Comparison of ENCODE assay signal across 11 cellular contexts in the genomic region with DNA sequence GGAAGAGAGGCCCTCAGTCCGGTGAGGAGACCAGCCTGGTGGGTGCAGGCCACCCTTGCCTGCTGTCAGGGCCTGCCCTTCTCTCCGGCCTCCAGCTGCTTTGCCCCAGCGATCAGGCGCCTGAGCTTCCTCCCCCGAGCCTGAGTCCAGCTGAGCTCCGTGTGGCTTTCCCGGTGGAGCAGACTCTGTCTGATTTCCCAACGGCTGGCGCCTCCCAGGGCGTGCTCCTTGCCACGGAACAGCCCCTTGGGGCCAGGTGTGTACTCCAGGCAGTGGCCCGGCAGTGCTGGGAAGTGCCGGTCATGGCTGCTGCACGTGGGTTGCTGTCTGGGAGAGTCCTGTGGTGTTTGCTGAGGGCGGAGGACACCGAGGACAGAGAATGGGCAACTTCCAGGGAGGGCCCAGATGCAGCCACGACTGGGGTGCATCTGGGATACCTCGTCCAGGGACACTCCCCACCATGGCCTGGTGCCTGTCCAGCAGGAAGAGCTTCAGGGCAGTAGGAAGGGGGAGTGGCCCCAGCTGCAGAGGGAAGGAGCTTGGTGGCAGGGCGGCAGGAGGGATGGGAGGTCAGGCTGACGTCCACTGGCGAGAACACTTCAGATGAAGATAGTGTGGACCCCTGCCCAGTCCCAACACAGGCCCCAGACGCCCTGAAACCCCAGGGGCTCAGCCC. TPM values are rescaled to one million over a fixed set of nuclear protein-coding genes. Genes with fewer than 3 reads are reported as not detected.
DNase-seq lines count a peak whose midpoint lies in the region; ATAC-seq and TF ChIP-seq lines count a peak whose summit lies in the region.
"Had no signal": no experiment of that assay in that cellular context is flagged by ENCODE, and none has a peak within 500 bp of the region (broad histone marks: within the 10 kb centered on the region; RNA-seq: fewer than 3 reads in every experiment).

No MANE protein-coding gene starts in this region.

- H3K4me3 Mint-ChIP-seq in T-cell: no peak overlapping the region

- ATAC-seq in T-cell (replicated peaks in 1 of 4): no peak

- no peaks in the 10 kb centered on the region for H3K9me3 Mint-ChIP-seq in T-cell
- H3K9me3 Mint-ChIP-seq: memory B cell had no signal

- H3K9ac ChIP-seq in colonic mucosa (ENCODE audit: low read depth in 2 of 2, low read length in 2 of 2) (peak overlapping the region; percentile 51 to 82), mucosa of stomach (ENCODE audit: low read length) (peak overlapping the region; percentile 57)

- TF ChIP-seq POLR2A in uterus (IDR thresholded peaks at IDR 0.05): no peak

- peak overlapping the region; percentile 23 for H3K27ac ChIP-seq in colonic mucosa
- peak overlapping the region; percentile 27 to 54 for H3K27ac ChIP-seq in uterus

- peaks cover 20% of the 10 kb centered on the region for H3K27me3 ChIP-seq in colonic mucosa
- H3K27me3 ChIP-seq in mucosa of stomach (ENCODE audit: control insufficient read depth, insufficient read depth, low read length): peaks cover 28% of the 10 kb centered on the region
- H3K27me3 ChIP-seq in uterus: peaks cover 0 to 11% of the 10 kb centered on the region in 2 donors

- DNase-seq in NCI-H2107 (lab: John Stamatoyannopoulos, UW) (peak; percentile 28), NCI-H2107 treated with DMSO at 0.1 percent for 48 hours (lab: John Stamatoyannopoulos, UW; ENCODE audit: unreplicated experiment) (no peak), colonic mucosa (peak; percentile 77), uterus (no peak), T-cell (no peak), DMS 273 (lab: John Stamatoyannopoulos, UW; ENCODE audit: unreplicated experiment) (no peak)
- no peak for DNase-seq in activated CD8-positive, alpha-beta memory T cell treated with anti-CD3 and anti-CD28 coated beads, Interleukin-2, amount 50 U/mL, for 48 hours
- DNase-seq: NCI-H446 treated with DMSO at 0.1 percent for 48 hours; stimulated activated naive CD4-positive, alpha-beta T cell had no signal

- no peaks in the 10 kb centered on the region for H3K36me3 Mint-ChIP-seq in T-cell
- H3K36me3 Mint-ChIP-seq: memory B cell had no signal

- H3K4me1 Mint-ChIP-seq in T-cell: peaks cover 2 to 11% (median 9%) of the 10 kb centered on the region in 3 donors

- peaks cover 6 to 24% of the 10 kb centered on the region in 2 donors for H3K27me3 Mint-ChIP-seq in T-cell

- intact Hi-C loops in colonic mucosa (cut with DNase I) (no loop called here), uterus (cut with DNase I; ENCODE audit: low total_unique reads) (no loop called here)

- H3K9me3 ChIP-seq in colonic mucosa (no peaks in the 10 kb centered on the region), mucosa of stomach (ENCODE audit: control insufficient read depth, low read length) (no peaks in the 10 kb centered on the region), uterus (no peaks in the 10 kb centered on the region)

- CTCF ChIA-PET in T-cell (lab: Charles Lee): no interaction called here

- TF ChIP-seq CTCF in colonic mucosa (IDR thresholded peaks at IDR 0.05) (no peak), uterus (IDR thresholded peaks at IDR 0.05) (no peak)

- no peak overlapping the region for H3K27ac Mint-ChIP-seq in T-cell
- H3K27ac Mint-ChIP-seq: memory B cell had no signal

- H3K36me3 ChIP-seq in colonic mucosa: no peaks in the 10 kb centered on the region
- no peaks in the 10 kb centered on the region for H3K36me3 ChIP-seq in mucosa of stomach (ENCODE audit: control insufficient read depth, insufficient read depth, low read length)
- H3K36me3 ChIP-seq in uterus: no peaks in the 10 kb centered on the region

- H3K4me3 ChIP-seq in colonic mucosa: no peak overlapping the region
- no peak overlapping the region for H3K4me3 ChIP-seq in mucosa of stomach (ENCODE audit: low read length)
- H3K4me3 ChIP-seq in uterus: no peak overlapping the region

- POLR2A ChIA-PET in T-cell (lab: Charles Lee): no interaction called here

- H3K4me1 ChIP-seq in colonic mucosa: peaks cover 28% of the 10 kb centered on the region
- peaks cover 57% of the 10 kb centered on the region for H3K4me1 ChIP-seq in mucosa of stomach (ENCODE audit: control insufficient read depth, insufficient read depth, low read length)
- H3K4me1 ChIP-seq in uterus: peaks cover 0 to 34% of the 10 kb centered on the region in 2 donors

RNA-seq across cellular contexts. Expression of a gene that starts 22.5 kb away (rescaled TPM):
- 10 to 100 TPM; 84.2 to 87.2 TPM for total RNA-seq in colonic mucosa
- total RNA-seq in uterus: 10 to 100 TPM; 25.0 to 44.4 (median 35.8) TPM
- total RNA-seq in T-cell: 10 to 100 TPM in 3 of 5 donors, 1 to 10 TPM in 2; 7.0 to 50.8 (median 11.9) TPM

Comparison
In these comparisons a context has a peak if more than half of its experiments do, and no peak if none do; other contexts are left out.
1. DNase-seq: peak in NCI-H2107 (single experiment) and colonic mucosa (single experiment); none in NCI-H2107 treated with DMSO at 0.1 percent for 48 hours (single experiment), uterus (0 of 2), T-cell (0 of 34), activated CD8-positive, alpha-beta memory T cell treated with anti-CD3 and anti-CD28 coated beads, Interleukin-2, amount 50 U/mL, for 48 hours (single experiment) and DMS 273 (single experiment).